In genomic region chr21:14838400-14838799, GRCh38 we compare ENCODE assay signal across 1 cellular context.
TF ChIP-seq lines count a peak whose summit lies in the region.

No MANE protein-coding gene starts in this region.

TF ChIP-seq in IMR-90, 13 proteins besides CTCF, POLR2A, EP300 and RAD21 (continued from another document):
- TF ChIP-seq ELK1 (IDR thresholded peaks at IDR 0.05; ENCODE audit: borderline replicate concordance, low read depth, low read length) (no peak), RCOR1 (IDR thresholded peaks at IDR 0.05; ENCODE audit: insufficient replicate concordance, low read length) (no peak), MAZ (IDR thresholded peaks at IDR 0.05; ENCODE audit: borderline replicate concordance, low read depth, low read length) (no peak), NFE2L2 (IDR thresholded peaks at IDR 0.05; ENCODE audit: low read depth, low read length) (no peak), CHD1 (IDR thresholded peaks at IDR 0.05; ENCODE audit: low read depth, low read length) (no peak)
- TF ChIP-seq, protein P1, sequence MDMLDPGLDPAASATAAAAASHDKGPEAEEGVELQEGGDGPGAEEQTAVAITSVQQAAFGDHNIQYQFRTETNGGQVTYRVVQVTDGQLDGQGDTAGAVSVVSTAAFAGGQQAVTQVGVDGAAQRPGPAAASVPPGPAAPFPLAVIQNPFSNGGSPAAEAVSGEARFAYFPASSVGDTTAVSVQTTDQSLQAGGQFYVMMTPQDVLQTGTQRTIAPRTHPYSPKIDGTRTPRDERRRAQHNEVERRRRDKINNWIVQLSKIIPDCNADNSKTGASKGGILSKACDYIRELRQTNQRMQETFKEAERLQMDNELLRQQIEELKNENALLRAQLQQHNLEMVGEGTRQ (IDR thresholded peaks at IDR 0.05; ENCODE audit: low read depth, low read length) = no peak
